ENCODE assay signal across 2 cellular contexts in genomic region chr11:64998141-64998540, GRCh38.
TF ChIP-seq lines count a peak whose summit lies in the region.

No MANE protein-coding gene starts in this region.

TF ChIP-seq in SK-N-SH, 30 proteins besides CTCF, POLR2A, EP300 and RAD21 (continued from another document):
- TF ChIP-seq ZBTB33 (IDR thresholded peaks at IDR 0.05; ENCODE audit: borderline replicate concordance, low read depth) (no peak), TEAD4 (IDR thresholded peaks at IDR 0.05; ENCODE audit: borderline replicate concordance, insufficient read depth) (no peak), REST (IDR thresholded peaks at IDR 0.05; ENCODE audit: low read depth, low read length) (no peak), RXRA (IDR thresholded peaks at IDR 0.05; ENCODE audit: borderline replicate concordance, low read depth) (no peak), ELF1 (IDR thresholded peaks at IDR 0.05) (no peak), JUND (IDR thresholded peaks at IDR 0.05) (no peak), FOSL2 (IDR thresholded peaks at IDR 0.05; ENCODE audit: borderline replicate concordance, low read depth) (no peak), TAF1 (IDR thresholded peaks at IDR 0.05; ENCODE audit: borderline replicate concordance, low read depth, low read length) (no peak), MXI1 (IDR thresholded peaks at IDR 0.05; ENCODE audit: low read depth, low read length) (no peak), TCF12 (IDR thresholded peaks at IDR 0.05) (no peak), USF2 (IDR thresholded peaks at IDR 0.05; ENCODE audit: borderline replicate concordance, low read depth, low read length) (no peak), GABPA (IDR thresholded peaks at IDR 0.05; ENCODE audit: low read depth) (no peak), NFIC (IDR thresholded peaks at IDR 0.05; ENCODE audit: borderline replicate concordance) (no peak), CHD2 (IDR thresholded peaks at IDR 0.05; ENCODE audit: low read length, partially characterized antibody) (no peak), RCOR1 (IDR thresholded peaks at IDR 0.05; ENCODE audit: low read length) (no peak), SIN3A (IDR thresholded peaks at IDR 0.05; ENCODE audit: borderline replicate concordance, low read depth, low read length) (no peak)

TF ChIP-seq in SK-N-SH treated with all-trans-retinoic acid at 6 μM for 48 hours, 23 proteins besides CTCF, POLR2A, EP300 and RAD21 (continued from another document):
- TF ChIP-seq CSRNP3 (CRISPR knock-in tag; IDR thresholded peaks at IDR 0.05) (no peak), ZNF8 (CRISPR knock-in tag; IDR thresholded peaks at IDR 0.05) (no peak), PATZ1 (CRISPR knock-in tag; IDR thresholded peaks at IDR 0.05; ENCODE audit: borderline replicate concordance) (no peak), ISL1 (CRISPR knock-in tag; IDR thresholded peaks at IDR 0.05) (no peak), RARB (CRISPR knock-in tag; IDR thresholded peaks at IDR 0.05) (no peak), ZFP30 (CRISPR knock-in tag; IDR thresholded peaks at IDR 0.05) (no peak), TSHZ2 (CRISPR knock-in tag; IDR thresholded peaks at IDR 0.05) (no peak), CSDC2 (CRISPR knock-in tag; IDR thresholded peaks at IDR 0.05) (no peak), CREB5 (CRISPR knock-in tag; IDR thresholded peaks at IDR 0.05; ENCODE audit: low read depth) (no peak), ESRRG (CRISPR knock-in tag; IDR thresholded peaks at IDR 0.05) (no peak)
